ENCODE assay signal across 8 cellular contexts in genomic region chr10:91758303-91759146, GRCh38. TPM values are rescaled to one million over a fixed set of nuclear protein-coding genes. Genes with fewer than 3 reads are reported as not detected.
DNase-seq lines count a peak whose midpoint lies in the region; ATAC-seq and TF ChIP-seq lines count a peak whose summit lies in the region.

No MANE protein-coding gene starts in this region.

- no peaks in the 10 kb centered on the region for H3K9me3 ChIP-seq in upper lobe of right lung

- intact Hi-C loops in upper lobe of right lung (cut with DNase I) = no loop called here

- no peak overlapping the region for H3K27ac ChIP-seq in brain microvascular endothelial cell
- no peak overlapping the region for H3K27ac ChIP-seq in upper lobe of right lung

- H3K4me1 ChIP-seq in upper lobe of right lung = no peaks in the 10 kb centered on the region

- peak; percentile 66 for DNase-seq in AG10803 (ENCODE audit: low read depth)
- DNase-seq in NCI-H446 treated with DMSO at 0.1 percent for 48 hours (lab: John Stamatoyannopoulos, UW) = peak; percentile 19
- no peak for DNase-seq in brain microvascular endothelial cell
- DNase-seq in kidney epithelial cell (ENCODE audit: low read depth) = peak; percentile 38
- no peak for DNase-seq in upper lobe of right lung
- DNase-seq in T-helper 9 cell = no peak

- peak; percentile 62 for TF ChIP-seq CTCF in AG10803 (conservative IDR thresholded peaks at IDR 0.05; ENCODE audit: low read length)
- peak; percentile 50 for TF ChIP-seq CTCF in GM12873 (IDR thresholded peaks at IDR 0.05; ENCODE audit: insufficient read depth, low read depth, low read length, missing control alignments)
- TF ChIP-seq CTCF in brain microvascular endothelial cell (IDR thresholded peaks at IDR 0.05; ENCODE audit: low read depth, low read length, missing control alignments) = peak; percentile 47
- TF ChIP-seq CTCF in kidney epithelial cell (IDR thresholded peaks at IDR 0.05; ENCODE audit: insufficient read depth, low read length, poor library complexity, severe bottlenecking) = peak; percentile 45
- peak; percentile 54 for TF ChIP-seq CTCF in upper lobe of right lung (IDR thresholded peaks at IDR 0.05)

- no peaks in the 10 kb centered on the region for H3K27me3 ChIP-seq in brain microvascular endothelial cell (replicated peaks)
- H3K27me3 ChIP-seq in kidney epithelial cell (ENCODE audit: control insufficient read depth, insufficient read depth, low read length) = no peaks in the 10 kb centered on the region
- H3K27me3 ChIP-seq in upper lobe of right lung = no peaks in the 10 kb centered on the region

- ATAC-seq in upper lobe of right lung (peak; percentile 65), HG03095 (IDR thresholded peaks at IDR 0.05; ENCODE audit: unreplicated experiment) (no peak)

- H3K36me3 ChIP-seq in brain microvascular endothelial cell (replicated peaks) (no peaks in the 10 kb centered on the region), kidney epithelial cell (ENCODE audit: control insufficient read depth, insufficient read depth, low read length) (no peaks in the 10 kb centered on the region), upper lobe of right lung (no peaks in the 10 kb centered on the region)

- in situ Hi-C loops in brain microvascular endothelial cell (cut with HindIII; ENCODE audit: low pct_ligation_motif_present, low sequenced_read_pairs) = no loop called here

- H3K4me3 ChIP-seq in AG10803 (ENCODE audit: low read length) = no peak overlapping the region
- H3K4me3 ChIP-seq in brain microvascular endothelial cell (ENCODE audit: low read depth, low read length) = no peak overlapping the region
- no peak overlapping the region for H3K4me3 ChIP-seq in kidney epithelial cell (ENCODE audit: low read depth, low read length)
- H3K4me3 ChIP-seq in upper lobe of right lung = no peak overlapping the region

RNA-seq across cellular contexts. Expression of gene TNKS2, which starts 39.7 kb away (rescaled TPM):
- 57.6 and 58.1 TPM in 2 replicates for total RNA-seq in kidney epithelial cell
- 40.5 TPM for total RNA-seq in upper lobe of right lung

Comparison
In these comparisons a context has a peak if more than half of its experiments do, and no peak if none do; other contexts are left out.
1. DNase-seq: peak in AG10803 (single experiment), NCI-H446 treated with DMSO at 0.1 percent for 48 hours (single experiment) and kidney epithelial cell (single experiment); none in brain microvascular endothelial cell (single experiment), upper lobe of right lung (single experiment) and T-helper 9 cell (single experiment).
2. Peak in every context shown above with its lines, with median percentiles within 50 percentile points of each other: CTCF ChIP-seq.